In the genomic region with DNA sequence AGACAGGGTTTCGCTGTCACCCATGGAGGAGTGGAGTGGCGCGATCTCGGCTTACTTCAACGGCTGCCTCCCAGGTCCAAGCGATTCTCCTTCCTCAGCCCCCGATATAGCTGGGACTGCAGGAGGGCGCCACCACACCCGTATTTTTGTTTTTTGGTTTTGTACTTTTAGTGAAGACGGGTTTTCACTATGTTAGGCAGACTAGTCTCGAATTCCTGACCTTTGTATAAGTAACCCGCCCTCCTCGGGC, we compare ENCODE assay signal across 1 cellular context.
TF ChIP-seq lines count a peak whose summit lies in the region.

No MANE protein-coding gene starts in this region.

TF ChIP-seq in HEK293, 187 proteins besides CTCF, POLR2A, EP300 and RAD21:
- 0 out of 2 replicates have a peak, but pooled peaks have one; percentile 0 for TF ChIP-seq PRDM10 (tag by site-specific recombination; IDR thresholded peaks at IDR 0.05)
- peak; percentile 34; the same call in 1 of the 2 replicates for TF ChIP-seq ZNF202 (tag by site-specific recombination; IDR thresholded peaks at IDR 0.05; ENCODE audit: borderline replicate concordance)
- TF ChIP-seq TCF7L2 (IDR thresholded peaks at IDR 0.05; ENCODE audit: borderline replicate concordance, low read depth, low read length), result no peak
